Comparison of ENCODE assay signal across 12 cellular contexts in genomic region chrX:15207384-15207783, GRCh38.
"Had no signal": no experiment of that assay in that cellular context is flagged by ENCODE, and none has a peak within 500 bp of the region (broad histone marks: within the 10 kb centered on the region; RNA-seq: fewer than 3 reads in every experiment).

No MANE protein-coding gene starts in this region.

- H3K9me3 Mint-ChIP-seq: T-helper 2 cell treated with Interferon-gamma antibody and Interleukin-4, amounts not matched to agents 5 μg/mL and 100 μg/mL, for 36 hours had no signal

- H3K36me3 ChIP-seq: adrenal gland, prostate gland had no signal

- H3K4me3 Mint-ChIP-seq: activated naive CD4-positive, alpha-beta T cell treated with anti-CD3 and anti-CD28 coated beads, Interleukin-2, amount 50 U/mL, for 24 hours; T-helper 2 cell treated with Interferon-gamma antibody and Interleukin-4, amounts not matched to agents 5 μg/mL and 100 μg/mL, for 36 hours had no signal

- H3K27ac Mint-ChIP-seq: activated naive CD4-positive, alpha-beta T cell treated with anti-CD3 and anti-CD28 coated beads, Interleukin-2, amount 50 U/mL, for 24 hours; T-helper 2 cell treated with Interferon-gamma antibody and Interleukin-4, amounts not matched to agents 5 μg/mL and 100 μg/mL, for 36 hours had no signal

- H3K4me3 ChIP-seq: adrenal gland, prostate gland had no signal

- H3K4me1 ChIP-seq: adrenal gland, prostate gland had no signal

- DNase-seq: activated CD4-positive, alpha-beta T cell treated with anti-CD3 and anti-CD28 coated beads for 1 hour; adrenal gland; dermis blood vessel endothelial cell; head of caudate nucleus; mesendoderm; right cardiac atrium; small intestine; SW 1271 had no signal

- H3K36me3 Mint-ChIP-seq: activated naive CD4-positive, alpha-beta T cell treated with anti-CD3 and anti-CD28 coated beads, Interleukin-2, amount 50 U/mL, for 24 hours had no signal

- H3K27me3 ChIP-seq: adrenal gland had no signal

- ATAC-seq: right cardiac atrium had no signal

- H3K27me3 Mint-ChIP-seq: activated naive CD4-positive, alpha-beta T cell treated with anti-CD3 and anti-CD28 coated beads, Interleukin-2, amount 50 U/mL, for 24 hours had no signal

- H3K9me3 ChIP-seq: adrenal gland, prostate gland had no signal

- H3K27ac ChIP-seq: adrenal gland, epithelial cell of prostate, prostate gland had no signal
